Comparison of ENCODE assay signal across 14 cellular contexts in genomic region chr13:77533875-77534788, GRCh38. TPM values are rescaled to one million over a fixed set of nuclear protein-coding genes. Genes with fewer than 3 reads are reported as not detected.
DNase-seq lines count a peak whose midpoint lies in the region; ATAC-seq and TF ChIP-seq lines count a peak whose summit lies in the region.
"Had no signal": no experiment of that assay in that cellular context is flagged by ENCODE, and none has a peak within 500 bp of the region (broad histone marks: within the 10 kb centered on the region; RNA-seq: fewer than 3 reads in every experiment).

No MANE protein-coding gene starts in this region.

- H3K27me3 Mint-ChIP-seq in activated CD8-positive, alpha-beta T cell treated with anti-CD3 and anti-CD28 coated beads for 36 hours: peaks cover 3% of the 10 kb centered on the region
- H3K27me3 Mint-ChIP-seq in activated CD8-positive, alpha-beta T cell treated with anti-CD3 and anti-CD28 coated beads, Interleukin-2, amount 10 ng/mL, durations not matched to agents 7 days and 5 days (ENCODE audit: low read depth): peaks cover 12% of the 10 kb centered on the region

- CTCF ChIA-PET in activated CD8-positive, alpha-beta T cell treated with anti-CD3 and anti-CD28 coated beads for 36 hours (lab: Charles Lee): interaction anchor here (1.9 kb wide), 1 partner anchor 55 kb away, joined by 8 read pairs; no protein-coding TSS in a partner anchor
- CTCF ChIA-PET in activated CD8-positive, alpha-beta T cell treated with anti-CD3 and anti-CD28 coated beads, Interleukin-2, amount 10 ng/mL, durations not matched to agents 7 days and 5 days (lab: Charles Lee): interaction anchor here (1.0 kb wide), 1 partner anchor 12 kb away, joined by 3 read pairs; no protein-coding TSS in a partner anchor

- H3K9me3 Mint-ChIP-seq in activated CD8-positive, alpha-beta T cell treated with anti-CD3 and anti-CD28 coated beads for 36 hours: no peaks in the 10 kb centered on the region
- no peaks in the 10 kb centered on the region for H3K9me3 Mint-ChIP-seq in activated CD8-positive, alpha-beta T cell treated with anti-CD3 and anti-CD28 coated beads, Interleukin-2, amount 10 ng/mL, durations not matched to agents 7 days and 5 days (ENCODE audit: insufficient read depth)

- H3K27ac Mint-ChIP-seq in activated CD8-positive, alpha-beta T cell treated with anti-CD3 and anti-CD28 coated beads for 36 hours: no peak overlapping the region
- H3K27ac Mint-ChIP-seq in activated CD8-positive, alpha-beta T cell treated with anti-CD3 and anti-CD28 coated beads, Interleukin-2, amount 10 ng/mL, durations not matched to agents 7 days and 5 days: no peak overlapping the region
- H3K27ac Mint-ChIP-seq: activated naive CD8-positive, alpha-beta T cell had no signal

- WGBS in esophagus muscularis mucosa: 85% methylated on average over 7 of the region's 7 CpGs

- TF ChIP-seq EP300 in esophagus muscularis mucosa (IDR thresholded peaks at IDR 0.05): no peak

- POLR2A ChIA-PET in activated CD8-positive, alpha-beta T cell treated with anti-CD3 and anti-CD28 coated beads for 36 hours (lab: Charles Lee): interaction anchor here (1.0 kb wide), 1 partner anchor 11 kb away, joined by 3 read pairs; no protein-coding TSS in a partner anchor
- POLR2A ChIA-PET in activated CD8-positive, alpha-beta T cell treated with anti-CD3 and anti-CD28 coated beads, Interleukin-2, amount 10 ng/mL, durations not matched to agents 7 days and 5 days (lab: Charles Lee): interaction anchor here (0.6 kb wide), 1 partner anchor 59 kb away, joined by 3 read pairs; no protein-coding TSS in a partner anchor

- no peak for TF ChIP-seq CTCF in activated CD8-positive, alpha-beta T cell treated with anti-CD3 and anti-CD28 coated beads for 36 hours (IDR thresholded peaks at IDR 0.05)
- TF ChIP-seq CTCF in OCI-LY3 (IDR thresholded peaks at IDR 0.05; ENCODE audit: low read depth, low read length) (no peak), esophagus muscularis mucosa (IDR thresholded peaks at IDR 0.05) (no peak)

- H3K36me3 Mint-ChIP-seq in activated CD8-positive, alpha-beta T cell treated with anti-CD3 and anti-CD28 coated beads for 36 hours (ENCODE audit: low read depth): no peaks in the 10 kb centered on the region
- H3K36me3 Mint-ChIP-seq in activated CD8-positive, alpha-beta T cell treated with anti-CD3 and anti-CD28 coated beads, Interleukin-2, amount 10 ng/mL, durations not matched to agents 7 days and 5 days (ENCODE audit: low read depth): no peaks in the 10 kb centered on the region
- H3K36me3 Mint-ChIP-seq: activated naive CD8-positive, alpha-beta T cell had no signal

- H3K4me2 ChIP-seq in OCI-LY3 (ENCODE audit: low read length): peak overlapping the region; percentile 46

- H3K4me3 ChIP-seq in OCI-LY3 (ENCODE audit: low read length) (0 out of 2 replicates have a peak overlapping the region, but pooled peaks have one; percentile 15), esophagus muscularis mucosa (no peak overlapping the region)

- no peak overlapping the region for H3K27ac ChIP-seq in OCI-LY3 (ENCODE audit: low read length)
- no peak overlapping the region for H3K27ac ChIP-seq in esophagus muscularis mucosa (replicated peaks in 1 of 4)
- H3K27ac ChIP-seq: parathyroid adenoma had no signal

- peak; percentile 7 for DNase-seq in activated CD8-positive, alpha-beta T cell treated with anti-CD3 and anti-CD28 coated beads for 36 hours
- no peak for DNase-seq in activated CD8-positive, alpha-beta T cell treated with anti-CD3 and anti-CD28 coated beads, Interleukin-2, amount 10 ng/mL, durations not matched to agents 7 days and 5 days
- DNase-seq in esophagus muscularis mucosa (ENCODE audit: extremely low spot score) (peak; percentile 37), foreskin melanocyte (no peak), HuH-7 (ENCODE audit: low spot score) (no peak)
- DNase-seq: activated CD8-positive, alpha-beta memory T cell treated with anti-CD3 and anti-CD28 coated beads, Interleukin-2, amount 50 U/mL, for 48 hours; central memory CD4-positive, alpha-beta T cell; NCI-H1694 treated with DMSO at 0.1 percent for 48 hours had no signal

- H3K9me3 ChIP-seq in OCI-LY3 (ENCODE audit: insufficient read depth, low read length): no peaks in the 10 kb centered on the region
- H3K9me3 ChIP-seq in esophagus muscularis mucosa: no peaks in the 10 kb centered on the region

- no peak for ATAC-seq in activated CD8-positive, alpha-beta T cell treated with anti-CD3 and anti-CD28 coated beads for 36 hours
- ATAC-seq in activated CD8-positive, alpha-beta T cell treated with anti-CD3 and anti-CD28 coated beads, Interleukin-2, amount 10 ng/mL, durations not matched to agents 7 days and 5 days: no peak
- ATAC-seq in HG03565 (IDR thresholded peaks at IDR 0.05; ENCODE audit: unreplicated experiment) (no peak), HG03039 (IDR thresholded peaks at IDR 0.05; ENCODE audit: unreplicated experiment) (no peak)

- intact Hi-C loops in activated CD8-positive, alpha-beta T cell treated with anti-CD3 and anti-CD28 coated beads for 36 hours (cut with micrococcal nuclease): no loop called here
- intact Hi-C loops in esophagus muscularis mucosa (cut with DNase I): no loop called here

- H4K20me1 ChIP-seq in OCI-LY3 (ENCODE audit: insufficient read depth, low read length): no peaks in the 10 kb centered on the region

- no peak for TF ChIP-seq POLR2A in esophagus muscularis mucosa (IDR thresholded peaks at IDR 0.05; ENCODE audit: low read depth)

- H3K9ac ChIP-seq in OCI-LY3 (ENCODE audit: low read length): no peak overlapping the region
- H3K9ac ChIP-seq: parathyroid adenoma had no signal

- H3K36me3 ChIP-seq in OCI-LY3 (replicated peaks; ENCODE audit: low read depth, low read length) (no peaks in the 10 kb centered on the region), esophagus muscularis mucosa (no peaks in the 10 kb centered on the region)

- H3K79me2 ChIP-seq in OCI-LY3 (ENCODE audit: low read length): no peaks in the 10 kb centered on the region
- H3K79me2 ChIP-seq: parathyroid adenoma had no signal

- H3K4me1 ChIP-seq in OCI-LY3 (ENCODE audit: low read length) (peaks cover 9% of the 10 kb centered on the region), esophagus muscularis mucosa (no peaks in the 10 kb centered on the region)

- H3K4me1 Mint-ChIP-seq in activated CD8-positive, alpha-beta T cell treated with anti-CD3 and anti-CD28 coated beads for 36 hours (ENCODE audit: low read depth): no peaks in the 10 kb centered on the region
- no peaks in the 10 kb centered on the region for H3K4me1 Mint-ChIP-seq in activated CD8-positive, alpha-beta T cell treated with anti-CD3 and anti-CD28 coated beads, Interleukin-2, amount 10 ng/mL, durations not matched to agents 7 days and 5 days (ENCODE audit: low read depth)

- H3K27me3 ChIP-seq in OCI-LY3 (ENCODE audit: low read depth, low read length) (peaks cover 44% of the 10 kb centered on the region), esophagus muscularis mucosa (no peaks in the 10 kb centered on the region)

- H3K4me3 Mint-ChIP-seq in activated CD8-positive, alpha-beta T cell treated with anti-CD3 and anti-CD28 coated beads for 36 hours: no peak overlapping the region
- H3K4me3 Mint-ChIP-seq in activated CD8-positive, alpha-beta T cell treated with anti-CD3 and anti-CD28 coated beads, Interleukin-2, amount 10 ng/mL, durations not matched to agents 7 days and 5 days: no peak overlapping the region
- H3K4me3 Mint-ChIP-seq: activated naive CD8-positive, alpha-beta T cell had no signal

- H2AFZ ChIP-seq in OCI-LY3 (ENCODE audit: low read depth, low read length): peak overlapping the region; percentile 56
- H2AFZ ChIP-seq: parathyroid adenoma had no signal

RNA-seq across cellular contexts. Expression of gene SCEL, which starts 1.4 kb away (rescaled TPM):
- not detected for total RNA-seq in activated CD8-positive, alpha-beta T cell treated with anti-CD3 and anti-CD28 coated beads for 36 hours
- not detected for total RNA-seq in activated CD8-positive, alpha-beta T cell treated with anti-CD3 and anti-CD28 coated beads, Interleukin-2, amount 10 ng/mL, durations not matched to agents 7 days and 5 days
- 1 to 10 TPM in 1 of 4 donors, under 1 TPM in 2, not detected in 1; 0.13 to 1.7 (median 0.29) TPM for total RNA-seq in esophagus muscularis mucosa
- total RNA-seq: mononuclear cell had no signal

Comparison
In these comparisons a context has a peak if more than half of its experiments do, and no peak if none do; other contexts are left out.
1. DNase-seq: peak in activated CD8-positive, alpha-beta T cell treated with anti-CD3 and anti-CD28 coated beads for 36 hours (single experiment) and esophagus muscularis mucosa (single experiment); none in activated CD8-positive, alpha-beta T cell treated with anti-CD3 and anti-CD28 coated beads, Interleukin-2, amount 10 ng/mL, durations not matched to agents 7 days and 5 days (single experiment), foreskin melanocyte (single experiment) and HuH-7 (single experiment).